ENCODE assay signal across 36 cellular contexts in the genomic region with DNA sequence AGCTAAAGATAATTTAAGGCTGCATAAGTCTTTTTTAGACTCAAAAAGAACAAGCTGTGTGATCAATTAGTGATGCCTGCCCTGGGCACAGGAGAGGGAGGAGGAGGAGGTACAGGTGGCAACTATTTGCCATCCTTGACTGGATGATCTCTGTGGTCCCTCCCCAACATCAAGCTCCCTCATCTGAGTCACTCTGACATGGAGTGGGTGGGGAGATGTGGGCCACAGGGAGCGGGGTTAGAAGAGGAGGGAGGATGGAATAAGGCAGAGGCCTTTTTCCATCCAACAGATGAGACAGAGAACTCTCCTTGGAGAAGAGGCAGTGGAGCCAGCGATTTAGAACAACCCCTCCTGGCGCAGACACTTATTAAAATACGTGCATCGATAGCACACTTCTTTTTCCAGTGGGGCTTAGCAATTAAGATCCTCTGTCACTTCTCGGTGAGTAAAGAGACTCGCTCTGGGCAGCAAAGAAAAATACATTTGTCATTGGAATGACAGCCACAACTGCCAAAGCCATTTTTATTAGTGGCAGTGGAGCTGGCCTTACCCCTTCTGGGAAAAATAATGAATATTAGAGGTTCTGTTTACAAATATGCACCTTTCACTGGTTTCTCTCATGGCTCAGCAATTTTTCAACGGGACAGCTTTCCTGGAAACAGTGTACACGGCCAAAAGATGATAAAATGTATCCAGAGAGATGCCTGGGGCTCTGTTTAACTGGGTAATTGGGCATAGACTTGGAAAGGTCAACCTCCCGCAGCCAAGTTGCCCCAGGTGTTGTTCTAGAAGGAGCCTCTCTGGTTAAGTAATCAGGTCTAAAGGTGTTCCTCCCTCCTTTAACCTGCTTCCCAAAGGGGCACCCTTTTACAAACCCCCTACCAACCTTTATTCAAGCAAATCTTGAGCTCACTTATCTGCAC.
DNase-seq lines count a peak whose midpoint lies in the region; ATAC-seq, FAIRE-seq and TF ChIP-seq lines count a peak whose summit lies in the region.
"Had no signal": no experiment of that assay in that cellular context is flagged by ENCODE, and none has a peak within 500 bp of the region (broad histone marks: within the 10 kb centered on the region; RNA-seq: fewer than 3 reads in every experiment).

No MANE protein-coding gene starts in this region.

- no peaks in the 10 kb centered on the region for H3K36me3 Mint-ChIP-seq in activated naive CD4-positive, alpha-beta T cell treated with anti-CD3 and anti-CD28 coated beads, Interleukin-2, amount 50 U/mL, for 24 hours
- H3K36me3 Mint-ChIP-seq in activated naive CD4-positive, alpha-beta T cell treated with anti-CD3 and anti-CD28 coated beads, Interleukin-2, amount 50 U/mL, for 72 hours: peaks cover 0 to 15% of the 10 kb centered on the region in 2 donors
- H3K36me3 Mint-ChIP-seq in mesothelial cell of epicardium: no peaks in the 10 kb centered on the region
- H3K36me3 Mint-ChIP-seq: activated naive CD4-positive, alpha-beta T cell treated with anti-CD3 and anti-CD28 coated beads, Interleukin-2, amount 10 ng/mL, durations not matched to agents 7 days and 5 days; CD8-positive, alpha-beta memory T cell; immature natural killer cell had no signal

- H3K9me3 Mint-ChIP-seq in activated naive CD4-positive, alpha-beta T cell treated with anti-CD3 and anti-CD28 coated beads, Interleukin-2, amount 50 U/mL, for 24 hours: no peaks in the 10 kb centered on the region
- H3K9me3 Mint-ChIP-seq in activated naive CD4-positive, alpha-beta T cell treated with anti-CD3 and anti-CD28 coated beads, Interleukin-2, amount 50 U/mL, for 72 hours: peaks cover 5 to 19% of the 10 kb centered on the region in 2 donors
- H3K9me3 Mint-ChIP-seq in mesothelial cell of epicardium: no peaks in the 10 kb centered on the region
- H3K9me3 Mint-ChIP-seq: activated B cell treated with CpG ODN at 0.5 μM for 24 hours; activated T-helper 1 cell treated with anti-CD3 and anti-CD28 coated beads, Interleukin-12 subunit alpha, Interleukin-12 subunit beta, Interleukin-2, Interleukin-4 antibody, amounts not matched to agents 30 ng/mL and 10 ng/mL and 1 ng/mL, durations not matched to agents 14 hours and 24 hours and 36 hours; CD8-positive, alpha-beta memory T cell; immature natural killer cell; neural crest cell had no signal

- peak; percentile 27 for FAIRE-seq in islet of Langerhans (lab: Jason Lieb, UNC)
- FAIRE-seq: GM12878 had no signal

- no peak for TF ChIP-seq POLR2A in adrenal gland (IDR thresholded peaks at IDR 0.05)

- H3K4me3 ChIP-seq in adrenal gland: no peak overlapping the region
- H3K4me3 ChIP-seq: cardiac muscle cell, coronary artery, GM12878, right atrium auricular region, SJSA1, smooth muscle cell, stomach, uterus had no signal

- H3K27ac ChIP-seq in adrenal gland: no peak overlapping the region
- H3K27ac ChIP-seq: cardiac muscle cell, coronary artery, epithelial cell of prostate, parathyroid adenoma, right atrium auricular region, RWPE1, SJSA1, stomach, uterus had no signal

- intact Hi-C loops in adrenal gland (cut with DNase I): no loop called here

- H3K4me3 Mint-ChIP-seq in activated naive CD4-positive, alpha-beta T cell treated with anti-CD3 and anti-CD28 coated beads, Interleukin-2, amount 50 U/mL, for 24 hours: no peak overlapping the region
- no peak overlapping the region for H3K4me3 Mint-ChIP-seq in mesothelial cell of epicardium
- H3K4me3 Mint-ChIP-seq: activated B cell treated with CpG ODN at 0.5 μM for 24 hours; activated naive CD4-positive, alpha-beta T cell treated with anti-CD3 and anti-CD28 coated beads, Interleukin-2, amount 10 ng/mL, durations not matched to agents 7 days and 5 days; activated T-helper 1 cell treated with anti-CD3 and anti-CD28 coated beads, Interleukin-12 subunit alpha, Interleukin-12 subunit beta, Interleukin-2, Interleukin-4 antibody, amounts not matched to agents 30 ng/mL and 10 ng/mL and 1 ng/mL, durations not matched to agents 14 hours and 24 hours and 36 hours; B cell; CD8-positive, alpha-beta memory T cell; immature natural killer cell; neural crest cell had no signal

- peak overlapping the region; percentile 44 for H3K27ac Mint-ChIP-seq in activated naive CD4-positive, alpha-beta T cell treated with anti-CD3 and anti-CD28 coated beads, Interleukin-2, amount 50 U/mL, for 24 hours
- H3K27ac Mint-ChIP-seq in activated naive CD4-positive, alpha-beta T cell treated with anti-CD3 and anti-CD28 coated beads, Interleukin-2, amount 50 U/mL, for 72 hours: no peak overlapping the region
- no peak overlapping the region for H3K27ac Mint-ChIP-seq in mesothelial cell of epicardium
- H3K27ac Mint-ChIP-seq: activated B cell treated with CpG ODN at 0.5 μM for 24 hours; activated naive CD4-positive, alpha-beta T cell treated with anti-CD3 and anti-CD28 coated beads, Interleukin-2, amount 10 ng/mL, durations not matched to agents 7 days and 5 days; activated T-helper 1 cell treated with anti-CD3 and anti-CD28 coated beads, Interleukin-12 subunit alpha, Interleukin-12 subunit beta, Interleukin-2, Interleukin-4 antibody, amounts not matched to agents 30 ng/mL and 10 ng/mL and 1 ng/mL, durations not matched to agents 14 hours and 24 hours and 36 hours; B cell had no signal

- H3K27me3 Mint-ChIP-seq in activated naive CD4-positive, alpha-beta T cell treated with anti-CD3 and anti-CD28 coated beads, Interleukin-2, amount 50 U/mL, for 24 hours: no peaks in the 10 kb centered on the region
- H3K27me3 Mint-ChIP-seq in mesothelial cell of epicardium (ENCODE audit: low read depth): peaks cover 3% of the 10 kb centered on the region
- H3K27me3 Mint-ChIP-seq: activated B cell treated with CpG ODN at 0.5 μM for 24 hours, B cell had no signal

- no peaks in the 10 kb centered on the region for H3K27me3 ChIP-seq in adrenal gland
- H3K27me3 ChIP-seq: cardiac muscle cell, right atrium auricular region, SJSA1, stomach, uterus had no signal

- no peak for DNase-seq in activated naive CD4-positive, alpha-beta T cell treated with anti-CD3 and anti-CD28 coated beads, Interleukin-2, amount 50 U/mL, for 72 hours (ENCODE audit: low spot score in 2 of 2)
- DNase-seq in NCI-H1417 treated with DMSO at 0.1 percent for 48 hours (lab: John Stamatoyannopoulos, UW): peak; percentile 1
- DNase-seq in adrenal gland: no peak
- no peak for DNase-seq in mesothelial cell of epicardium (ENCODE audit: low spot score in 2 of 2, unreplicated experiment in 2 of 2)
- DNase-seq: ACHN; activated B cell treated with CpG ODN at 0.5 μM for 24 hours; activated CD4-positive, alpha-beta T cell treated with anti-CD3 and anti-CD28 coated beads, Interleukin-2, amount 50 U/mL, for 48 hours; activated CD8-positive, alpha-beta memory T cell treated with anti-CD3 and anti-CD28 coated beads, Interleukin-2, amount 50 U/mL, for 4 hours; activated naive CD4-positive, alpha-beta T cell treated with anti-CD3 and anti-CD28 coated beads, Interleukin-2, amount 10 ng/mL, durations not matched to agents 7 days and 5 days; anterior cingulate cortex; CD8-positive, alpha-beta memory T cell; DMS 273 treated with DMSO at 0.1 percent for 48 hours; effector CD8-positive, alpha-beta T cell; immature natural killer cell; left colon; mammary epithelial cell; NCI-H2029; NCI-H345; stimulated activated CD4-positive, alpha-beta T cell treated with anti-CD3 and anti-CD28 coated beads, Interleukin-1b, Interleukin-23, amount 100 ng/mL, for 48 hours; stomach; uterus had no signal

- no peaks in the 10 kb centered on the region for H3K9me3 ChIP-seq in adrenal gland (replicated peaks in 1 of 3)
- H3K9me3 ChIP-seq: right atrium auricular region, SJSA1, stomach, uterus had no signal

- H3K4me1 Mint-ChIP-seq in activated naive CD4-positive, alpha-beta T cell treated with anti-CD3 and anti-CD28 coated beads, Interleukin-2, amount 50 U/mL, for 24 hours: peaks cover 32% of the 10 kb centered on the region
- H3K4me1 Mint-ChIP-seq in mesothelial cell of epicardium: peaks cover 3% of the 10 kb centered on the region
- H3K4me1 Mint-ChIP-seq: activated naive CD4-positive, alpha-beta T cell treated with anti-CD3 and anti-CD28 coated beads, Interleukin-2, amount 10 ng/mL, durations not matched to agents 7 days and 5 days; immature natural killer cell had no signal

- H3K4me1 ChIP-seq in adrenal gland (replicated peaks in 1 of 2): no peaks in the 10 kb centered on the region
- H3K4me1 ChIP-seq: parathyroid adenoma, right atrium auricular region, SJSA1, uterus had no signal

- no peaks in the 10 kb centered on the region for H3K36me3 ChIP-seq in adrenal gland (replicated peaks in 1 of 2)
- H3K36me3 ChIP-seq: cardiac muscle cell, right atrium auricular region, SJSA1, stomach, uterus had no signal

- TF ChIP-seq CTCF in adrenal gland (IDR thresholded peaks at IDR 0.05) (no peak), mesothelial cell of epicardium (IDR thresholded peaks at IDR 0.05; ENCODE audit: unreplicated experiment) (no peak)

- no peak for ATAC-seq in activated naive CD4-positive, alpha-beta T cell treated with anti-CD3 and anti-CD28 coated beads, Interleukin-2, amount 50 U/mL, for 72 hours
- no peak for ATAC-seq in GM19035 (IDR thresholded peaks at IDR 0.05; ENCODE audit: unreplicated experiment)
- ATAC-seq: GM12878, left colon had no signal

- WGBS in adrenal gland, 4 donors: 57 to 71% (median 63%) methylated on average over 9 to 10 of the region's 10 CpGs
